ENCODE assay signal across 21 cellular contexts in genomic region chr20:34449674-34450592, GRCh38.
A peak's percentile ranks its signal among the peaks of the same experiment; 100 is the strongest.
DNase-seq lines count a peak whose midpoint lies in the region; ATAC-seq, FAIRE-seq and TF ChIP-seq lines count a peak whose summit lies in the region.
"Had no signal": no experiment of that assay in that cellular context is flagged by ENCODE, and none has a peak within 500 bp of the region (broad histone marks: within the 10 kb centered on the region; RNA-seq: fewer than 3 reads in every experiment).

No MANE protein-coding gene starts in this region.

- H3K9me3 ChIP-seq in neural progenitor cell (ENCODE audit: low read depth) (no peaks in the 10 kb centered on the region), OCI-LY7 (ENCODE audit: low read length) (no peaks in the 10 kb centered on the region)
- H3K9me3 ChIP-seq: BLaER1, Peyer's patch, SJCRH30 had no signal

- no peak for TF ChIP-seq POLR2A in GM12891 (IDR thresholded peaks at IDR 0.05; ENCODE audit: low read depth, low read length)

- H3K4me1 Mint-ChIP-seq in activated CD8-positive, alpha-beta T cell treated with anti-CD3 and anti-CD28 coated beads for 36 hours (ENCODE audit: low read depth) = peaks cover 14% of the 10 kb centered on the region
- H3K4me1 Mint-ChIP-seq in activated CD8-positive, alpha-beta T cell treated with anti-CD3 and anti-CD28 coated beads, Interleukin-2, amount 10 ng/mL, durations not matched to agents 7 days and 5 days (ENCODE audit: low read depth) = no peaks in the 10 kb centered on the region
- H3K4me1 Mint-ChIP-seq in chondrocyte (ENCODE audit: low read depth) (peaks cover 10% of the 10 kb centered on the region), neural progenitor cell (no peaks in the 10 kb centered on the region)
- peaks cover 16% of the 10 kb centered on the region for H3K4me1 Mint-ChIP-seq in stimulated activated effector memory CD8-positive, alpha-beta T cell treated with anti-CD3 and anti-CD28 coated beads, Interleukin-12 subunit alpha, Interleukin-12 subunit beta, amount 100 ng/mL, for 72 hours

- H3K4me2 ChIP-seq in neural progenitor cell = no peak overlapping the region
- no peak overlapping the region for H3K4me2 ChIP-seq in OCI-LY7 (ENCODE audit: low read length)
- H3K4me2 ChIP-seq: BLaER1 had no signal

- peak; percentile 16 for FAIRE-seq in GM12891 (lab: Jason Lieb, UNC)

- H3K27ac ChIP-seq in neural progenitor cell (no peak overlapping the region), OCI-LY7 (ENCODE audit: low read depth, low read length, poor library complexity, severe bottlenecking) (no peak overlapping the region)
- H3K27ac ChIP-seq: 22Rv1, BLaER1, Peyer's patch, SJCRH30 had no signal

- TF ChIP-seq CTCF in activated CD8-positive, alpha-beta T cell treated with anti-CD3 and anti-CD28 coated beads for 36 hours (IDR thresholded peaks at IDR 0.05) = no peak
- no peak for TF ChIP-seq CTCF in chondrocyte (IDR thresholded peaks at IDR 0.05)
- no peak for TF ChIP-seq CTCF in neural progenitor cell (IDR thresholded peaks at IDR 0.05)
- TF ChIP-seq CTCF in OCI-LY7 (conservative IDR thresholded peaks at IDR 0.05; ENCODE audit: low read length) = no peak

- H3K27me3 ChIP-seq in neural progenitor cell = no peaks in the 10 kb centered on the region
- H3K27me3 ChIP-seq: BLaER1, Peyer's patch, SJCRH30 had no signal

- ATAC-seq in activated CD8-positive, alpha-beta T cell treated with anti-CD3 and anti-CD28 coated beads for 36 hours = no peak
- no peak for ATAC-seq in activated CD8-positive, alpha-beta T cell treated with anti-CD3 and anti-CD28 coated beads, Interleukin-2, amount 10 ng/mL, durations not matched to agents 7 days and 5 days
- peak; percentile 61 for ATAC-seq in stimulated activated effector memory CD8-positive, alpha-beta T cell treated with anti-CD3 and anti-CD28 coated beads, Interleukin-12 subunit alpha, Interleukin-12 subunit beta, amount 100 ng/mL, for 72 hours

- DNase-seq in activated CD8-positive, alpha-beta T cell treated with anti-CD3 and anti-CD28 coated beads for 36 hours = no peak
- no peak for DNase-seq in activated CD8-positive, alpha-beta T cell treated with anti-CD3 and anti-CD28 coated beads, Interleukin-2, amount 10 ng/mL, durations not matched to agents 7 days and 5 days
- DNase-seq in GM12891 (ENCODE audit: insufficient read length, low spot score) (no peak), chondrocyte (ENCODE audit: low spot score) (no peak), neural progenitor cell (ENCODE audit: low spot score) (no peak), OCI-LY7 (ENCODE audit: low spot score) (no peak), GM19238 (ENCODE audit: insufficient read length, low spot score) (no peak)
- DNase-seq in stimulated activated effector memory CD8-positive, alpha-beta T cell treated with anti-CD3 and anti-CD28 coated beads, Interleukin-12 subunit alpha, Interleukin-12 subunit beta, amount 100 ng/mL, for 72 hours (ENCODE audit: low spot score in 2 of 2) = no peak
- DNase-seq: ACHN; Karpas-422; MV-4-11; NCI-H1105 treated with DMSO at 0.1 percent for 48 hours; NCI-H2029 treated with DMSO at 0.1 percent for 48 hours; NCI-H345; NCI-H524; NCI-H774; NK-92 treated with Interleukin-12 subunit alpha and Interleukin-12 subunit beta, amount 100 ng/mL, for 24 hours; Peyer's patch; SJCRH30 had no signal

- no peaks in the 10 kb centered on the region for H3K9me2 ChIP-seq in OCI-LY7 (ENCODE audit: insufficient read depth, low read length)

- peaks cover 26% of the 10 kb centered on the region for H3K36me3 Mint-ChIP-seq in activated CD8-positive, alpha-beta T cell treated with anti-CD3 and anti-CD28 coated beads for 36 hours (ENCODE audit: low read depth)
- peaks cover 55% of the 10 kb centered on the region for H3K36me3 Mint-ChIP-seq in activated CD8-positive, alpha-beta T cell treated with anti-CD3 and anti-CD28 coated beads, Interleukin-2, amount 10 ng/mL, durations not matched to agents 7 days and 5 days (ENCODE audit: low read depth)
- peaks cover 57% of the 10 kb centered on the region for H3K36me3 Mint-ChIP-seq in chondrocyte (ENCODE audit: low read depth)
- H3K36me3 Mint-ChIP-seq in stimulated activated effector memory CD8-positive, alpha-beta T cell treated with anti-CD3 and anti-CD28 coated beads, Interleukin-12 subunit alpha, Interleukin-12 subunit beta, amount 100 ng/mL, for 72 hours = peaks cover 98% of the 10 kb centered on the region
- H3K36me3 Mint-ChIP-seq in neural progenitor cell = peaks cover 29% of the 10 kb centered on the region

- no peak overlapping the region for H2AFZ ChIP-seq in neural progenitor cell (replicated peaks)
- H2AFZ ChIP-seq in OCI-LY7 (ENCODE audit: low read length) = no peak overlapping the region

- CTCF ChIA-PET in activated CD8-positive, alpha-beta T cell treated with anti-CD3 and anti-CD28 coated beads for 36 hours (lab: Charles Lee) = interaction anchor here (0.9 to 4.9 kb wide), 4 partner anchors 67 to 258 kb away, joined by 3 to 33 read pairs (median 4); partner anchors contain the start of gene DYNLRB1
- CTCF ChIA-PET in activated CD8-positive, alpha-beta T cell treated with anti-CD3 and anti-CD28 coated beads, Interleukin-2, amount 10 ng/mL, durations not matched to agents 7 days and 5 days (lab: Charles Lee) = interaction anchor here (3.7 kb wide), 1 partner anchor 137 kb away, joined by 19 read pairs; no protein-coding TSS in a partner anchor
- CTCF ChIA-PET in OCI-LY7 (lab: Charles Lee; ENCODE audit: unreplicated experiment) = no interaction called here

- no peaks in the 10 kb centered on the region for H3F3A ChIP-seq in neural progenitor cell (ENCODE audit: low read depth)

- no peak overlapping the region for H3K9ac ChIP-seq in neural progenitor cell
- H3K9ac ChIP-seq: BLaER1 had no signal

- no peaks in the 10 kb centered on the region for H3K27me3 Mint-ChIP-seq in activated CD8-positive, alpha-beta T cell treated with anti-CD3 and anti-CD28 coated beads for 36 hours
- H3K27me3 Mint-ChIP-seq in activated CD8-positive, alpha-beta T cell treated with anti-CD3 and anti-CD28 coated beads, Interleukin-2, amount 10 ng/mL, durations not matched to agents 7 days and 5 days (ENCODE audit: low read depth) = no peaks in the 10 kb centered on the region
- H3K27me3 Mint-ChIP-seq in chondrocyte (ENCODE audit: low read depth) (no peaks in the 10 kb centered on the region), neural progenitor cell (ENCODE audit: insufficient read depth, low read depth) (no peaks in the 10 kb centered on the region)

- H3K4me3 Mint-ChIP-seq in activated CD8-positive, alpha-beta T cell treated with anti-CD3 and anti-CD28 coated beads for 36 hours = no peak overlapping the region
- no peak overlapping the region for H3K4me3 Mint-ChIP-seq in activated CD8-positive, alpha-beta T cell treated with anti-CD3 and anti-CD28 coated beads, Interleukin-2, amount 10 ng/mL, durations not matched to agents 7 days and 5 days
- no peak overlapping the region for H3K4me3 Mint-ChIP-seq in chondrocyte (ENCODE audit: unreplicated experiment)
- no peak overlapping the region for H3K4me3 Mint-ChIP-seq in stimulated activated effector memory CD8-positive, alpha-beta T cell treated with anti-CD3 and anti-CD28 coated beads, Interleukin-12 subunit alpha, Interleukin-12 subunit beta, amount 100 ng/mL, for 72 hours
- H3K4me3 Mint-ChIP-seq in neural progenitor cell = no peak overlapping the region

- BruUV-seq in OCI-LY7 (replicated peaks; lab: Mats Ljungman, UMichigan) = no TSS peak

- H4K20me1 ChIP-seq in neural progenitor cell (ENCODE audit: low read depth) = no peaks in the 10 kb centered on the region
- no peaks in the 10 kb centered on the region for H4K20me1 ChIP-seq in OCI-LY7 (ENCODE audit: insufficient read depth, low read length)

- peaks cover 12% of the 10 kb centered on the region for H3K36me3 ChIP-seq in neural progenitor cell
- H3K36me3 ChIP-seq in OCI-LY7 (ENCODE audit: insufficient read depth, low read length) = peaks cover 80% of the 10 kb centered on the region

- POLR2A ChIA-PET in activated CD8-positive, alpha-beta T cell treated with anti-CD3 and anti-CD28 coated beads for 36 hours (lab: Charles Lee) = interaction anchor here (0.6 kb wide), 1 partner anchor 175 kb away, joined by 4 read pairs; no protein-coding TSS in a partner anchor
- POLR2A ChIA-PET in activated CD8-positive, alpha-beta T cell treated with anti-CD3 and anti-CD28 coated beads, Interleukin-2, amount 10 ng/mL, durations not matched to agents 7 days and 5 days (lab: Charles Lee) = interaction anchor here (1.3 kb wide), 1 partner anchor 137 kb away, joined by 4 read pairs; no protein-coding TSS in a partner anchor
- POLR2A ChIA-PET in OCI-LY7 (lab: Charles Lee) = interaction anchor here (0.6 to 1.4 kb wide), 5 partner anchors 8 to 527 kb away, joined by 3 to 9 read pairs (median 3); no protein-coding TSS in a partner anchor

- H3K27ac Mint-ChIP-seq in activated CD8-positive, alpha-beta T cell treated with anti-CD3 and anti-CD28 coated beads for 36 hours = peak overlapping the region; percentile 58
- H3K27ac Mint-ChIP-seq in activated CD8-positive, alpha-beta T cell treated with anti-CD3 and anti-CD28 coated beads, Interleukin-2, amount 10 ng/mL, durations not matched to agents 7 days and 5 days = no peak overlapping the region
- peak overlapping the region; percentile 6 for H3K27ac Mint-ChIP-seq in chondrocyte (ENCODE audit: unreplicated experiment)
- peak overlapping the region; percentile 20 for H3K27ac Mint-ChIP-seq in stimulated activated effector memory CD8-positive, alpha-beta T cell treated with anti-CD3 and anti-CD28 coated beads, Interleukin-12 subunit alpha, Interleukin-12 subunit beta, amount 100 ng/mL, for 72 hours
- H3K27ac Mint-ChIP-seq in neural progenitor cell = no peak overlapping the region

- no peaks in the 10 kb centered on the region for H3K4me1 ChIP-seq in neural progenitor cell
- peaks cover 6% of the 10 kb centered on the region for H3K4me1 ChIP-seq in OCI-LY7 (ENCODE audit: insufficient read depth, low read length, poor library complexity, severe bottlenecking)
- H3K4me1 ChIP-seq: Peyer's patch, SJCRH30 had no signal

- no peaks in the 10 kb centered on the region for H3K9me3 Mint-ChIP-seq in activated CD8-positive, alpha-beta T cell treated with anti-CD3 and anti-CD28 coated beads for 36 hours
- no peaks in the 10 kb centered on the region for H3K9me3 Mint-ChIP-seq in activated CD8-positive, alpha-beta T cell treated with anti-CD3 and anti-CD28 coated beads, Interleukin-2, amount 10 ng/mL, durations not matched to agents 7 days and 5 days (ENCODE audit: insufficient read depth)
- no peaks in the 10 kb centered on the region for H3K9me3 Mint-ChIP-seq in chondrocyte (ENCODE audit: low read depth)
- H3K9me3 Mint-ChIP-seq in stimulated activated effector memory CD8-positive, alpha-beta T cell treated with anti-CD3 and anti-CD28 coated beads, Interleukin-12 subunit alpha, Interleukin-12 subunit beta, amount 100 ng/mL, for 72 hours = no peaks in the 10 kb centered on the region
- H3K9me3 Mint-ChIP-seq in neural progenitor cell = no peaks in the 10 kb centered on the region

- H3K79me2 ChIP-seq in neural progenitor cell (ENCODE audit: low read depth) (no peaks in the 10 kb centered on the region), OCI-LY7 (ENCODE audit: insufficient read depth, low read depth, low read length) (no peaks in the 10 kb centered on the region)

- intact Hi-C loops in activated CD8-positive, alpha-beta T cell treated with anti-CD3 and anti-CD28 coated beads for 36 hours (cut with micrococcal nuclease) = no loop called here
- intact Hi-C loops in OCI-LY7 (cut with micrococcal nuclease; ENCODE audit: unreplicated experiment) = no loop called here

- no peak overlapping the region for H3K4me3 ChIP-seq in neural progenitor cell
- H3K4me3 ChIP-seq in OCI-LY7 (ENCODE audit: low read depth, low read length, poor library complexity, severe bottlenecking) = no peak overlapping the region
- H3K4me3 ChIP-seq: BLaER1, Peyer's patch, SJCRH30 had no signal

Comparison
In these comparisons a context has a peak if more than half of its experiments do, and no peak if none do; other contexts are left out.
1. H3K27ac Mint-ChIP-seq: peak in activated CD8-positive, alpha-beta T cell treated with anti-CD3 and anti-CD28 coated beads for 36 hours (single experiment), chondrocyte (single experiment) and stimulated activated effector memory CD8-positive, alpha-beta T cell treated with anti-CD3 and anti-CD28 coated beads, Interleukin-12 subunit alpha, Interleukin-12 subunit beta, amount 100 ng/mL, for 72 hours (single experiment); none in activated CD8-positive, alpha-beta T cell treated with anti-CD3 and anti-CD28 coated beads, Interleukin-2, amount 10 ng/mL, durations not matched to agents 7 days and 5 days (single experiment) and neural progenitor cell (single experiment).